In genomic region chr13:40472427-40473220, GRCh38 we compare ENCODE assay signal across 1 cellular context.
TF ChIP-seq lines count a peak whose summit lies in the region.

No MANE protein-coding gene starts in this region.

TF ChIP-seq in liver, 16 proteins besides CTCF, POLR2A, EP300 and RAD21:
- TF ChIP-seq MAX (IDR thresholded peaks at IDR 0.05) (peak; percentile 37), YY1 (IDR thresholded peaks at IDR 0.05) (peak; percentile 28), RXRA (IDR thresholded peaks at IDR 0.05) (peak; percentile 35 to 46), HNF4G (IDR thresholded peaks at IDR 0.05) (no peak), SP1 (IDR thresholded peaks at IDR 0.05) (peak; percentile 18), HNF4A (conservative IDR thresholded peaks at IDR 0.05) (peak; percentile 42 to 46)
TF ChIP-seq in liver: peak in this region for 5.
